Comparison of ENCODE assay signal across 10 cellular contexts in genomic region chr15:64690578-64691296, GRCh38.
DNase-seq lines count a peak whose midpoint lies in the region; ATAC-seq and TF ChIP-seq lines count a peak whose summit lies in the region.
"Had no signal": no experiment of that assay in that cellular context is flagged by ENCODE, and none has a peak within 500 bp of the region (broad histone marks: within the 10 kb centered on the region; RNA-seq: fewer than 3 reads in every experiment).

No MANE protein-coding gene starts in this region.

- DNase-seq in CD14-positive monocyte (ENCODE audit: low spot score) (no peak), KBM-7 (peak; percentile 46), neural crest cell (ENCODE audit: low read depth, low spot score) (no peak), smooth muscle cell (lab: John Stamatoyannopoulos, UW; ENCODE audit: unreplicated experiment) (no peak), AG08396 (ENCODE audit: low spot score) (no peak), 8988T (no peak), HUDEP-2 (lab: John Stamatoyannopoulos, UW; ENCODE audit: unreplicated experiment in 76 of 76) (no peak)
- DNase-seq in effector memory CD8-positive, alpha-beta T cell = no peak
- DNase-seq: activated gamma-delta T cell treated with Interleukin-2 at 50 U/mL for 16 hours, NCI-H146 had no signal

- intact Hi-C loops in CD14-positive monocyte (cut with micrococcal nuclease) = loop anchor here in 1 of 2 donors (10.0 kb wide), 2 partner anchors 134 to 204 kb away; partner anchors contain the start of gene PIF1

- H3F3A ChIP-seq in smooth muscle cell (ENCODE audit: low read depth) = peaks cover 21% of the 10 kb centered on the region

- H3K79me2 ChIP-seq in smooth muscle cell (ENCODE audit: low read depth) = peaks cover 42% of the 10 kb centered on the region

- H3K36me3 Mint-ChIP-seq in CD14-positive monocyte (peaks cover 64 to 80% of the 10 kb centered on the region in 2 donors), neural crest cell (ENCODE audit: low read depth) (peaks cover 19% of the 10 kb centered on the region)
- peaks cover 40% of the 10 kb centered on the region for H3K36me3 Mint-ChIP-seq in effector memory CD8-positive, alpha-beta T cell (ENCODE audit: insufficient read depth)

- peaks cover 9% of the 10 kb centered on the region for H3K4me1 ChIP-seq in smooth muscle cell (ENCODE audit: low read depth)

- no peak for ATAC-seq in effector memory CD8-positive, alpha-beta T cell (replicated peaks)

- H3K27me3 Mint-ChIP-seq in CD14-positive monocyte (ENCODE audit: low read depth in 3 of 3) (no peaks in the 10 kb centered on the region), neural crest cell (ENCODE audit: low read depth) (no peaks in the 10 kb centered on the region)
- no peaks in the 10 kb centered on the region for H3K27me3 Mint-ChIP-seq in effector memory CD8-positive, alpha-beta T cell

- H3K27ac Mint-ChIP-seq in CD14-positive monocyte = peak overlapping the region; percentile 88 to 97 (median 95)
- H3K27ac Mint-ChIP-seq in effector memory CD8-positive, alpha-beta T cell = peak overlapping the region; percentile 58 to 69
- H3K27ac Mint-ChIP-seq in neural crest cell (ENCODE audit: unreplicated experiment) = no peak overlapping the region

- TF ChIP-seq CTCF in CD14-positive monocyte (IDR thresholded peaks at IDR 0.05) (peak; percentile 46), neural crest cell (conservative IDR thresholded peaks at IDR 0.05) (peak; percentile 36), smooth muscle cell (IDR thresholded peaks at IDR 0.05; ENCODE audit: borderline replicate concordance, insufficient read depth, poor library complexity, severe bottlenecking) (no peak)

- peaks cover 4% of the 10 kb centered on the region for H3K36me3 ChIP-seq in smooth muscle cell (ENCODE audit: low read depth)

- H3K4me1 Mint-ChIP-seq in CD14-positive monocyte (peaks cover 51% of the 10 kb centered on the region), neural crest cell (peaks cover 21% of the 10 kb centered on the region)
- peaks cover 7% of the 10 kb centered on the region in 2 donors for H3K4me1 Mint-ChIP-seq in effector memory CD8-positive, alpha-beta T cell (ENCODE audit: low read depth in 2 of 2)

- no peaks in the 10 kb centered on the region for H3K27me3 ChIP-seq in smooth muscle cell (ENCODE audit: low read depth)

- H3K27ac ChIP-seq in smooth muscle cell (ENCODE audit: low read depth) = no peak overlapping the region

- H3K4me2 ChIP-seq in smooth muscle cell = no peak overlapping the region

- H3K4me3 ChIP-seq in smooth muscle cell = no peak overlapping the region

- no peaks in the 10 kb centered on the region for H3K9me3 ChIP-seq in smooth muscle cell (replicated peaks; ENCODE audit: low read depth)

- WGBS in smooth muscle cell (ENCODE audit: low lambda C conversion rate) = 89% methylated on average over 6 of the region's 6 CpGs

- in situ Hi-C loops in KBM-7 (cut with MboI; ENCODE audit: low pct_unique_long_range_greater_than_20kb, low sequenced_read_pairs) = no loop called here

- no peak overlapping the region for H2AFZ ChIP-seq in smooth muscle cell (ENCODE audit: low read depth)

- H3K4me3 Mint-ChIP-seq in CD14-positive monocyte (no peak overlapping the region), neural crest cell (peak overlapping the region; percentile 69)
- no peak overlapping the region for H3K4me3 Mint-ChIP-seq in effector memory CD8-positive, alpha-beta T cell

- H3K9me3 Mint-ChIP-seq in CD14-positive monocyte (no peaks in the 10 kb centered on the region), neural crest cell (no peaks in the 10 kb centered on the region)
- H3K9me3 Mint-ChIP-seq in effector memory CD8-positive, alpha-beta T cell = no peaks in the 10 kb centered on the region

- H3K9ac ChIP-seq in smooth muscle cell (ENCODE audit: low read depth) = no peak overlapping the region

- H4K20me1 ChIP-seq in smooth muscle cell (ENCODE audit: low read depth) = peaks cover 84% of the 10 kb centered on the region
